In genomic region chr9:17134396-17134842, GRCh38 we compare ENCODE assay signal across 9 cellular contexts. TPM values are rescaled to one million over a fixed set of nuclear protein-coding genes. Genes with fewer than 3 reads are reported as not detected.
DNase-seq lines count a peak whose midpoint lies in the region; ATAC-seq lines count a peak whose summit lies in the region.
"Had no signal": no experiment of that assay in that cellular context is flagged by ENCODE, and none has a peak within 500 bp of the region (broad histone marks: within the 10 kb centered on the region; RNA-seq: fewer than 3 reads in every experiment).

No MANE protein-coding gene starts in this region.

- H3K27ac Mint-ChIP-seq in naive B cell: peak overlapping the region in 4 of 6 donors; percentile 10 to 71 (median 22)

- H3K9ac ChIP-seq in ES-I3 (ENCODE audit: low read depth, low read length): peak overlapping the region; percentile 97; the same call in 1 of the 2 replicates
- H3K9ac ChIP-seq in endocrine pancreas (ENCODE audit: control insufficient read depth, insufficient read depth, low read length): peak overlapping the region; percentile 36

- DNase-seq in NCI-H2227 treated with DMSO at 0.1 percent for 48 hours (lab: John Stamatoyannopoulos, UW): peak; percentile 73
- no peak for DNase-seq in naive B cell
- no peak for DNase-seq in iPS-NIHi11 (ENCODE audit: low spot score)
- DNase-seq in activated CD4-positive, alpha-beta T cell treated with anti-CD3 and anti-CD28 coated beads, Interleukin-2, amount 50 U/mL, for 1 hour: no peak
- DNase-seq in NCI-H345 treated with DMSO at 0.1 percent for 48 hours (lab: John Stamatoyannopoulos, UW; ENCODE audit: unreplicated experiment): no peak
- DNase-seq in hippocampal formation (lab: John Stamatoyannopoulos, UW): no peak

- H3K4me3 Mint-ChIP-seq in naive B cell: peak overlapping the region; percentile 82 to 90 (median 86)

- H3K4me3 ChIP-seq in endocrine pancreas (ENCODE audit: control insufficient read depth, insufficient read depth, low read length): no peak overlapping the region
- H3K4me3 ChIP-seq: K562 had no signal

- peaks cover 0 to 2% (median 0%) of the 10 kb centered on the region in 7 donors for H3K9me3 Mint-ChIP-seq in naive B cell

- peaks cover 13 to 24% (median 22%) of the 10 kb centered on the region in 3 donors for H3K27me3 Mint-ChIP-seq in naive B cell

- peaks cover 12 to 15% (median 13%) of the 10 kb centered on the region in 3 donors for H3K4me1 Mint-ChIP-seq in naive B cell

- H3K36me3 ChIP-seq in ES-I3 (ENCODE audit: insufficient read depth, low read length) (no peaks in the 10 kb centered on the region), endocrine pancreas (ENCODE audit: control insufficient read depth, insufficient read depth, low read length) (no peaks in the 10 kb centered on the region)

- H3K36me3 Mint-ChIP-seq in naive B cell: peaks cover 0 to 9% of the 10 kb centered on the region in 2 donors

- H3K9me3 ChIP-seq in ES-I3 (ENCODE audit: control insufficient read depth, insufficient read depth, low read length): no peaks in the 10 kb centered on the region
- H3K9me3 ChIP-seq in endocrine pancreas (ENCODE audit: control insufficient read depth, low read length): no peaks in the 10 kb centered on the region

- H3K27me3 ChIP-seq in endocrine pancreas (ENCODE audit: control insufficient read depth, insufficient read depth, low read length): no peaks in the 10 kb centered on the region

- no peaks in the 10 kb centered on the region for H3K4me1 ChIP-seq in ES-I3 (ENCODE audit: insufficient read depth, low read length)
- no peaks in the 10 kb centered on the region for H3K4me1 ChIP-seq in endocrine pancreas (ENCODE audit: control insufficient read depth, insufficient read depth, low read length)

- no peak for ATAC-seq in naive B cell (ENCODE audit: low read depth in 2 of 2)
- ATAC-seq: K562 had no signal

RNA-seq across cellular contexts. Expression of gene CNTLN, which starts 0.4 kb away (rescaled TPM):
- polyA plus RNA-seq in naive B cell (ENCODE audit: low read depth in 6 of 6): under 1 TPM in 1 of 6 donors, not detected in 5; 0.07 TPM
